ENCODE assay signal across 11 cellular contexts in genomic region chr5:176359658-176360057, GRCh38. TPM values are rescaled to one million over a fixed set of nuclear protein-coding genes. Genes with fewer than 3 reads are reported as not detected.
DNase-seq lines count a peak whose midpoint lies in the region; ATAC-seq, FAIRE-seq and TF ChIP-seq lines count a peak whose summit lies in the region.
"Had no signal": no experiment of that assay in that cellular context is flagged by ENCODE, and none has a peak within 500 bp of the region (broad histone marks: within the 10 kb centered on the region; RNA-seq: fewer than 3 reads in every experiment).

No MANE protein-coding gene starts in this region.

- H3K27me3 ChIP-seq in SU-DHL-6 (ENCODE audit: low read length) (no peaks in the 10 kb centered on the region), endothelial cell of umbilical vein (ENCODE audit: control insufficient read depth in 2 of 2, insufficient read depth in 2 of 2, low read length in 2 of 2) (no peaks in the 10 kb centered on the region), gastrocnemius medialis (no peaks in the 10 kb centered on the region)

- H3K27ac ChIP-seq in SU-DHL-6 (ENCODE audit: low read depth, low read length) (no peak overlapping the region), endothelial cell of umbilical vein (ENCODE audit: insufficient read depth, low read depth, low read length) (no peak overlapping the region), gastrocnemius medialis (peak overlapping the region; percentile 92 to 97 (median 94))

- POLR2A ChIA-PET in endothelial cell of umbilical vein (lab: Charles Lee) = no interaction called here

- DNase-seq in activated CD8-positive, alpha-beta memory T cell treated with anti-CD3 and anti-CD28 coated beads, Interleukin-2, amount 10 ng/mL, durations not matched to agents 7 days and 5 days = no peak
- no peak for DNase-seq in activated CD8-positive, alpha-beta memory T cell treated with anti-CD3 and anti-CD28 coated beads, Interleukin-2, amount 50 U/mL, for 48 hours
- no peak for DNase-seq in endothelial cell of umbilical vein (ENCODE audit: low read depth, low spot score)
- DNase-seq in gastrocnemius medialis = no peak
- no peak for DNase-seq in GM13976 (ENCODE audit: low spot score)
- DNase-seq in stimulated activated CD4-positive, alpha-beta T cell treated with anti-CD3 and anti-CD28 coated beads, Interleukin-1b, Interleukin-23, amount 100 ng/mL, for 48 hours = no peak
- DNase-seq: C1 segment of cervical spinal cord; NCI-H2081; stimulated activated CD4-positive, alpha-beta T cell treated with anti-CD3 and anti-CD28 coated beads, Interleukin-12 subunit alpha, Interleukin-12 subunit beta, amount 100 ng/mL, for 4 hours had no signal

- H3F3A ChIP-seq in SU-DHL-6 (ENCODE audit: insufficient read depth) = peaks cover 13% of the 10 kb centered on the region; the same call in 1 of the 2 replicates

- peaks cover 31% of the 10 kb centered on the region for H3K4me1 Mint-ChIP-seq in activated CD8-positive, alpha-beta memory T cell treated with anti-CD3 and anti-CD28 coated beads, Interleukin-2, amount 10 ng/mL, durations not matched to agents 7 days and 5 days

- H3K27me3 Mint-ChIP-seq in activated CD8-positive, alpha-beta memory T cell treated with anti-CD3 and anti-CD28 coated beads, Interleukin-2, amount 10 ng/mL, durations not matched to agents 7 days and 5 days = no peaks in the 10 kb centered on the region

- in situ Hi-C loops in gastrocnemius medialis (cut with MboI; ENCODE audit: low sequenced_read_pairs in 4 of 4) (no loop called here), GM13976 (cut with MboI; ENCODE audit: low sequenced_read_pairs, unreplicated experiment) (no loop called here)

- peaks cover 28% of the 10 kb centered on the region for H3K36me3 Mint-ChIP-seq in activated CD8-positive, alpha-beta memory T cell treated with anti-CD3 and anti-CD28 coated beads, Interleukin-2, amount 10 ng/mL, durations not matched to agents 7 days and 5 days

- no peaks in the 10 kb centered on the region for H3K9me3 ChIP-seq in SU-DHL-6 (ENCODE audit: insufficient read depth, low read length)
- H3K9me3 ChIP-seq in endothelial cell of umbilical vein (replicated peaks; ENCODE audit: control insufficient read depth, insufficient read depth, low read length) = no peaks in the 10 kb centered on the region
- no peaks in the 10 kb centered on the region for H3K9me3 ChIP-seq in gastrocnemius medialis

- H3K4me3 ChIP-seq in SU-DHL-6 (ENCODE audit: insufficient read depth, low read length, poor library complexity, severe bottlenecking) (no peak overlapping the region), endothelial cell of umbilical vein (replicated peaks in 1 of 3; ENCODE audit: insufficient read depth in 1 of 3, low read depth in 1 of 3, low read length in 3 of 3) (no peak overlapping the region), gastrocnemius medialis (peak overlapping the region in 3 of 4 donors; percentile 83 to 99 (median 94))

- H3K27ac Mint-ChIP-seq in activated CD8-positive, alpha-beta memory T cell treated with anti-CD3 and anti-CD28 coated beads, Interleukin-2, amount 10 ng/mL, durations not matched to agents 7 days and 5 days = peak overlapping the region; percentile 16

- FAIRE-seq in endothelial cell of umbilical vein (lab: Jason Lieb, UNC) = no peak

- H2AFZ ChIP-seq in SU-DHL-6 (ENCODE audit: low read depth, low read length, severe bottlenecking) (no peak overlapping the region), endothelial cell of umbilical vein (ENCODE audit: low read depth, low read length) (no peak overlapping the region)

- dilution Hi-C loops in endothelial cell of umbilical vein (cut with MboI; ENCODE audit: extremely low pct_ligation_motif_present, low sequenced_read_pairs) = no loop called here

- intact Hi-C loops in endothelial cell of umbilical vein (cut with micrococcal nuclease) = loop anchor here (2.0 to 10.0 kb wide), 2 partner anchors 125 to 177 kb away; partner anchors contain the start of genes RNF44 and SIMC1
- intact Hi-C loops in gastrocnemius medialis (cut with DNase I; ENCODE audit: low total_unique reads) = loop anchor here (2.0 kb wide), 1 partner anchor 177 kb away; the partner anchor contains the start of gene RNF44

- CTCF ChIA-PET in activated CD8-positive, alpha-beta memory T cell treated with anti-CD3 and anti-CD28 coated beads, Interleukin-2, amount 10 ng/mL, durations not matched to agents 7 days and 5 days (lab: Charles Lee) = interaction anchor here (1.0 kb wide), 1 partner anchor 19 kb away, joined by 3 read pairs; no protein-coding TSS in a partner anchor
- CTCF ChIA-PET in endothelial cell of umbilical vein (lab: Charles Lee) = interaction anchor here (1.1 kb wide), 1 partner anchor 9 kb away, joined by 3 read pairs; no protein-coding TSS in a partner anchor

- peaks cover 44% of the 10 kb centered on the region for H3K79me2 ChIP-seq in SU-DHL-6 (ENCODE audit: insufficient read depth, low read length)
- peaks cover 53% of the 10 kb centered on the region for H3K79me2 ChIP-seq in endothelial cell of umbilical vein (ENCODE audit: control insufficient read depth, insufficient read depth, low read length)

- H3K36me3 ChIP-seq in SU-DHL-6 (ENCODE audit: low read length) (no peaks in the 10 kb centered on the region), endothelial cell of umbilical vein (ENCODE audit: control insufficient read depth in 2 of 2, extremely low read depth in 1 of 2, insufficient read depth in 2 of 2, low read length in 2 of 2) (peaks cover 0 to 3% of the 10 kb centered on the region in 2 experiments), gastrocnemius medialis (peaks cover 0 to 31% of the 10 kb centered on the region in 2 donors)

- no peaks in the 10 kb centered on the region; the same call in 1 of the 2 replicates for H4K20me1 ChIP-seq in SU-DHL-6 (ENCODE audit: low read depth, low read length)
- no peaks in the 10 kb centered on the region for H4K20me1 ChIP-seq in endothelial cell of umbilical vein (replicated peaks; ENCODE audit: control insufficient read depth, extremely low read depth, insufficient read depth, low read length)

- no peak overlapping the region for H3K9ac ChIP-seq in SU-DHL-6 (ENCODE audit: low read length)
- no peak overlapping the region for H3K9ac ChIP-seq in endothelial cell of umbilical vein (replicated peaks; ENCODE audit: extremely low read depth, insufficient read depth, low read length)

- no peak for TF ChIP-seq POLR2A in endothelial cell of umbilical vein (IDR thresholded peaks at IDR 0.05; ENCODE audit: low read depth, low read length)
- TF ChIP-seq POLR2A in gastrocnemius medialis (IDR thresholded peaks at IDR 0.05) = no peak

- H3K4me2 ChIP-seq in SU-DHL-6 (ENCODE audit: low read depth, low read length, poor library complexity, severe bottlenecking) (peak overlapping the region; percentile 23), endothelial cell of umbilical vein (ENCODE audit: insufficient read depth, low read length) (no peak overlapping the region)

- H3K9me1 ChIP-seq in endothelial cell of umbilical vein (replicated peaks; ENCODE audit: control insufficient read depth, extremely low read depth, insufficient read depth, low read length) = no peaks in the 10 kb centered on the region

- H3K4me1 ChIP-seq in endothelial cell of umbilical vein (ENCODE audit: control insufficient read depth, extremely low read depth, insufficient read depth, low read length) (peaks cover 4% of the 10 kb centered on the region), gastrocnemius medialis (peaks cover 14 to 19% of the 10 kb centered on the region in 2 donors)

- TSS peak; percentile 4 for BruUV-seq in endothelial cell of umbilical vein (replicated peaks; lab: Mats Ljungman, UMichigan)

- no peaks in the 10 kb centered on the region for H3K9me3 Mint-ChIP-seq in activated CD8-positive, alpha-beta memory T cell treated with anti-CD3 and anti-CD28 coated beads, Interleukin-2, amount 10 ng/mL, durations not matched to agents 7 days and 5 days (ENCODE audit: low read depth)

- TF ChIP-seq CTCF in SU-DHL-6 (IDR thresholded peaks at IDR 0.05; ENCODE audit: insufficient read depth, low read length, poor library complexity, severe bottlenecking) (no peak), endothelial cell of umbilical vein (IDR thresholded peaks at IDR 0.05; ENCODE audit: extremely low read depth in 1 of 2, insufficient read depth in 1 of 2, low read depth in 1 of 2, low read length in 2 of 2) (no peak), gastrocnemius medialis (IDR thresholded peaks at IDR 0.05 in 4 of 5, conservative IDR thresholded peaks at IDR 0.05 in 1 of 5) (no peak), GM13976 (IDR thresholded peaks at IDR 0.05; ENCODE audit: borderline replicate concordance, control extremely low read depth, extremely low read depth, insufficient read depth, missing control alignments) (no peak)

- H3K9me2 ChIP-seq in SU-DHL-6 (replicated peaks; ENCODE audit: insufficient read depth, low read length) = no peaks in the 10 kb centered on the region

- peak overlapping the region; percentile 45 for H3K4me3 Mint-ChIP-seq in activated CD8-positive, alpha-beta memory T cell treated with anti-CD3 and anti-CD28 coated beads, Interleukin-2, amount 10 ng/mL, durations not matched to agents 7 days and 5 days

- ATAC-seq in activated CD8-positive, alpha-beta memory T cell treated with anti-CD3 and anti-CD28 coated beads, Interleukin-2, amount 10 ng/mL, durations not matched to agents 7 days and 5 days = no peak
- ATAC-seq in gastrocnemius medialis = no peak
- no peak for ATAC-seq in GM19452 (IDR thresholded peaks at IDR 0.05; ENCODE audit: unreplicated experiment)

RNA-seq across cellular contexts. Expression of gene KIAA1191, which starts 1.9 kb away (rescaled TPM):
- 10 to 100 TPM; 50.0 to 53.1 TPM for total RNA-seq in activated CD8-positive, alpha-beta memory T cell treated with anti-CD3 and anti-CD28 coated beads, Interleukin-2, amount 10 ng/mL, durations not matched to agents 7 days and 5 days
- total RNA-seq in endothelial cell of umbilical vein (116 and 119 TPM in 2 replicates), gastrocnemius medialis (100 to 1,000 TPM in 1 of 4 donors, 10 to 100 TPM in 3; 76.3 to 174 (median 84.1) TPM)
- 114 TPM in 2 replicates for polyA plus RNA-seq in endothelial cell of umbilical vein
- polyA plus RNA-seq in endothelial cell of umbilical vein (2011; cell fraction: cytosol; rRNA removed) = 135 and 136 TPM in 2 replicates
- polyA plus RNA-seq in endothelial cell of umbilical vein (2011; cell fraction: nucleus; rRNA removed) = 57.5 and 66.0 TPM in 2 replicates
- 91.7 and 92.5 TPM in 2 replicates for polyA plus RNA-seq in endothelial cell of umbilical vein (2012)
- polyA minus RNA-seq in endothelial cell of umbilical vein = 156 and 164 TPM in 2 replicates
- 33.1 TPM for polyA minus RNA-seq in endothelial cell of umbilical vein (2011; cell fraction: cytosol; rRNA and poly(A)+ RNA removed)
- 35.4 and 43.8 TPM in 2 replicates for polyA minus RNA-seq in endothelial cell of umbilical vein (2011; cell fraction: nucleus; rRNA and poly(A)+ RNA removed)

RNA-seq across cellular contexts. Expression of gene ARL10, which starts 5.6 kb away (rescaled TPM):
- 1 to 10 TPM; 6.3 to 9.0 TPM for total RNA-seq in activated CD8-positive, alpha-beta memory T cell treated with anti-CD3 and anti-CD28 coated beads, Interleukin-2, amount 10 ng/mL, durations not matched to agents 7 days and 5 days
- total RNA-seq in endothelial cell of umbilical vein = 16.5 and 20.7 TPM in 2 replicates
- 5.0 and 7.7 TPM in 2 replicates for polyA plus RNA-seq in endothelial cell of umbilical vein
- 4.6 and 4.8 TPM in 2 replicates for polyA plus RNA-seq in endothelial cell of umbilical vein (2011; cell fraction: cytosol; rRNA removed)
- 19.8 and 24.1 TPM in 2 replicates for polyA plus RNA-seq in endothelial cell of umbilical vein (2011; cell fraction: nucleus; rRNA removed)
- polyA plus RNA-seq in endothelial cell of umbilical vein (2012) = 6.6 and 7.0 TPM in 2 replicates
- polyA minus RNA-seq in endothelial cell of umbilical vein = 13.6 and 14.1 TPM in 2 replicates
- not detected for polyA minus RNA-seq in endothelial cell of umbilical vein (2011; cell fraction: cytosol; rRNA and poly(A)+ RNA removed)
- polyA minus RNA-seq in endothelial cell of umbilical vein (2011; cell fraction: nucleus; rRNA and poly(A)+ RNA removed) = 11.2 and 22.0 TPM in 2 replicates
- total RNA-seq in gastrocnemius medialis = 1 to 10 TPM; 1.4 to 4.7 (median 2.4) TPM

RNA-seq across cellular contexts. Expression of gene NOP16, which starts 28.7 kb away (rescaled TPM):
- total RNA-seq in activated CD8-positive, alpha-beta memory T cell treated with anti-CD3 and anti-CD28 coated beads, Interleukin-2, amount 10 ng/mL, durations not matched to agents 7 days and 5 days = 10 to 100 TPM; 44.8 to 68.3 TPM
- 47.4 and 51.6 TPM in 2 replicates for total RNA-seq in endothelial cell of umbilical vein
- polyA plus RNA-seq in endothelial cell of umbilical vein = 31.1 and 41.1 TPM in 2 replicates
- polyA plus RNA-seq in endothelial cell of umbilical vein (2011; cell fraction: cytosol; rRNA removed) = 58.5 and 68.0 TPM in 2 replicates
- 53.7 and 60.0 TPM in 2 replicates for polyA plus RNA-seq in endothelial cell of umbilical vein (2011; cell fraction: nucleus; rRNA removed)
- polyA plus RNA-seq in endothelial cell of umbilical vein (2012) = 46.9 and 65.5 TPM in 2 replicates
- 15.0 and 20.5 TPM in 2 replicates for polyA minus RNA-seq in endothelial cell of umbilical vein
- 36.2 TPM for polyA minus RNA-seq in endothelial cell of umbilical vein (2011; cell fraction: cytosol; rRNA and poly(A)+ RNA removed)
- polyA minus RNA-seq in endothelial cell of umbilical vein (2011; cell fraction: nucleus; rRNA and poly(A)+ RNA removed) = 12.4 and 19.0 TPM in 2 replicates
- 10 to 100 TPM; 21.6 to 43.5 (median 33.9) TPM for total RNA-seq in gastrocnemius medialis

RNA-seq across cellular contexts. Expression of gene HIGD2A, which starts 28.9 kb away (rescaled TPM):
- total RNA-seq in activated CD8-positive, alpha-beta memory T cell treated with anti-CD3 and anti-CD28 coated beads, Interleukin-2, amount 10 ng/mL, durations not matched to agents 7 days and 5 days = 10 to 100 TPM; 86.0 to 87.7 TPM
- total RNA-seq in endothelial cell of umbilical vein = 96.2 and 103 TPM in 2 replicates
- 210 and 294 TPM in 2 replicates for polyA plus RNA-seq in endothelial cell of umbilical vein
- 184 and 199 TPM in 2 replicates for polyA plus RNA-seq in endothelial cell of umbilical vein (2011; cell fraction: cytosol; rRNA removed)
- polyA plus RNA-seq in endothelial cell of umbilical vein (2011; cell fraction: nucleus; rRNA removed) = 40.5 and 55.6 TPM in 2 replicates
- polyA plus RNA-seq in endothelial cell of umbilical vein (2012) = 86.8 and 116 TPM in 2 replicates
- polyA minus RNA-seq in endothelial cell of umbilical vein = 54.1 and 62.4 TPM in 2 replicates
- polyA minus RNA-seq in endothelial cell of umbilical vein (2011; cell fraction: cytosol; rRNA and poly(A)+ RNA removed) = 96.4 TPM
- 17.6 and 19.1 TPM in 2 replicates for polyA minus RNA-seq in endothelial cell of umbilical vein (2011; cell fraction: nucleus; rRNA and poly(A)+ RNA removed)
- 100 to 1,000 TPM; 189 to 274 (median 229) TPM for total RNA-seq in gastrocnemius medialis

RNA-seq across cellular contexts. Expression of gene CLTB, which starts 56.7 kb away (rescaled TPM):
- 10 to 100 TPM; 56.7 to 61.8 TPM for total RNA-seq in activated CD8-positive, alpha-beta memory T cell treated with anti-CD3 and anti-CD28 coated beads, Interleukin-2, amount 10 ng/mL, durations not matched to agents 7 days and 5 days
- 73.2 and 108 TPM in 2 replicates for total RNA-seq in endothelial cell of umbilical vein
- 111 and 126 TPM in 2 replicates for polyA plus RNA-seq in endothelial cell of umbilical vein
- polyA plus RNA-seq in endothelial cell of umbilical vein (2011; cell fraction: cytosol; rRNA removed) = 78.8 and 83.8 TPM in 2 replicates
- 54.4 and 58.7 TPM in 2 replicates for polyA plus RNA-seq in endothelial cell of umbilical vein (2011; cell fraction: nucleus; rRNA removed)
- 85.8 and 109 TPM in 2 replicates for polyA plus RNA-seq in endothelial cell of umbilical vein (2012)
- 28.8 and 30.4 TPM in 2 replicates for polyA minus RNA-seq in endothelial cell of umbilical vein
- 58.2 TPM for polyA minus RNA-seq in endothelial cell of umbilical vein (2011; cell fraction: cytosol; rRNA and poly(A)+ RNA removed)
- 11.3 and 17.1 TPM in 2 replicates for polyA minus RNA-seq in endothelial cell of umbilical vein (2011; cell fraction: nucleus; rRNA and poly(A)+ RNA removed)
- total RNA-seq in gastrocnemius medialis = 100 to 1,000 TPM; 261 to 386 (median 302) TPM

Comparison
In these comparisons a context has a peak if more than half of its experiments do, and no peak if none do; other contexts are left out.
1. H3K27ac ChIP-seq: peak in gastrocnemius medialis (4 of 4); none in SU-DHL-6 (single experiment) and endothelial cell of umbilical vein (single experiment).
2. H3K4me3 ChIP-seq: peak in gastrocnemius medialis (3 of 4); none in SU-DHL-6 (single experiment) and endothelial cell of umbilical vein (0 of 3).